In genomic region chr15:84631706-84632272, GRCh38 we compare ENCODE assay signal across 8 cellular contexts. TPM values are rescaled to one million over a fixed set of nuclear protein-coding genes. Genes with fewer than 3 reads are reported as not detected.
DNase-seq lines count a peak whose midpoint lies in the region; ATAC-seq and TF ChIP-seq lines count a peak whose summit lies in the region.

No MANE protein-coding gene starts in this region.

- peak overlapping the region; percentile 35 for H3K9ac ChIP-seq in muscle layer of colon (ENCODE audit: low read length)

- H3K27me3 ChIP-seq in BE2C (no peaks in the 10 kb centered on the region), breast epithelium (no peaks in the 10 kb centered on the region), muscle layer of colon (ENCODE audit: control insufficient read depth in 1 of 2, insufficient read depth in 2 of 2, low read length in 2 of 2) (no peaks in the 10 kb centered on the region)

- H3K9me3 ChIP-seq in BE2C (no peaks in the 10 kb centered on the region), KOPT-K1 (ENCODE audit: insufficient read depth, low read length, poor library complexity, severe bottlenecking) (no peaks in the 10 kb centered on the region), breast epithelium (no peaks in the 10 kb centered on the region), muscle layer of colon (ENCODE audit: low read length) (no peaks in the 10 kb centered on the region)

- peak overlapping the region; percentile 60 for H3K4me3 ChIP-seq in BE2C (ENCODE audit: low read depth, low read length)
- peak overlapping the region; percentile 59 to 77 (median 69) for H3K4me3 ChIP-seq in breast epithelium
- peak overlapping the region; percentile 78 for H3K4me3 ChIP-seq in muscle layer of colon (ENCODE audit: low read depth in 1 of 2, low read length in 2 of 2)

- peaks cover 4% of the 10 kb centered on the region; the same call in 1 of the 2 replicates for H3K4me1 ChIP-seq in BE2C
- peaks cover 11 to 14% of the 10 kb centered on the region in 2 donors for H3K4me1 ChIP-seq in breast epithelium
- peaks cover 35% of the 10 kb centered on the region for H3K4me1 ChIP-seq in muscle layer of colon (ENCODE audit: insufficient read depth, low read length)

- TF ChIP-seq CTCF in BE2C (IDR thresholded peaks at IDR 0.05; ENCODE audit: low read depth, low read length) (no peak), breast epithelium (IDR thresholded peaks at IDR 0.05) (no peak)

- DNase-seq in BE2C, result no peak
- no peak for DNase-seq in breast epithelium (ENCODE audit: low spot score in 2 of 2)
- no peak for DNase-seq in NCI-H446 treated with DMSO at 0.1 percent for 48 hours (lab: John Stamatoyannopoulos, UW)
- DNase-seq in activated CD4-positive, CD25-positive, alpha-beta regulatory T cell treated with anti-CD3 and anti-CD28 coated beads, Interleukin-2, amount 50 U/mL, for 72 hours, result no peak

- H3K27ac ChIP-seq in KOPT-K1 (ENCODE audit: low read depth, low read length, poor library complexity, severe bottlenecking) (peak overlapping the region; percentile 77), breast epithelium (peak overlapping the region; percentile 85 to 86), muscle layer of colon (ENCODE audit: low read depth, low read length) (peak overlapping the region; percentile 93)

- H3K36me3 ChIP-seq in BE2C (no peaks in the 10 kb centered on the region), KOPT-K1 (ENCODE audit: insufficient read depth, low read length) (peaks cover 18% of the 10 kb centered on the region), breast epithelium (no peaks in the 10 kb centered on the region), muscle layer of colon (ENCODE audit: insufficient read depth, low read length) (peaks cover 9% of the 10 kb centered on the region)

- ATAC-seq in GM18907 (IDR thresholded peaks at IDR 0.05; ENCODE audit: unreplicated experiment) (no peak), GM21737 (IDR thresholded peaks at IDR 0.05; ENCODE audit: unreplicated experiment) (no peak)

- intact Hi-C loops in breast epithelium (cut with DNase I; ENCODE audit: low total_unique reads), result loop anchor here (1.0 kb wide), 1 partner anchor 21 kb away; no protein-coding TSS in a partner anchor

- no peak for TF ChIP-seq POLR2A in breast epithelium (IDR thresholded peaks at IDR 0.05)

RNA-seq across cellular contexts. Expression of gene WDR73, which starts 22.3 kb away (rescaled TPM):
- polyA plus RNA-seq in BE2C (2012; ENCODE audit: insufficient read depth, insufficient read length, low read depth), result 37.9 TPM
- total RNA-seq in breast epithelium, result 10 to 100 TPM; 13.8 to 35.0 (median 30.8) TPM

RNA-seq across cellular contexts. Expression of gene NMB, which starts 26.2 kb away (rescaled TPM):
- 6.4 TPM for polyA plus RNA-seq in BE2C (2012; ENCODE audit: insufficient read depth, insufficient read length, low read depth)
- total RNA-seq in breast epithelium, result 10 to 100 TPM; 13.8 to 26.9 (median 15.7) TPM

RNA-seq across cellular contexts. Expression of gene ZSCAN2, which starts 31.0 kb away (rescaled TPM):
- polyA plus RNA-seq in BE2C (2012; ENCODE audit: insufficient read depth, insufficient read length, low read depth), result 24.2 TPM
- 10 to 100 TPM in 2 of 3 donors, 1 to 10 TPM in 1; 7.8 to 14.8 (median 14.4) TPM for total RNA-seq in breast epithelium
